Comparison of ENCODE assay signal across 2 cellular contexts in the genomic region with DNA sequence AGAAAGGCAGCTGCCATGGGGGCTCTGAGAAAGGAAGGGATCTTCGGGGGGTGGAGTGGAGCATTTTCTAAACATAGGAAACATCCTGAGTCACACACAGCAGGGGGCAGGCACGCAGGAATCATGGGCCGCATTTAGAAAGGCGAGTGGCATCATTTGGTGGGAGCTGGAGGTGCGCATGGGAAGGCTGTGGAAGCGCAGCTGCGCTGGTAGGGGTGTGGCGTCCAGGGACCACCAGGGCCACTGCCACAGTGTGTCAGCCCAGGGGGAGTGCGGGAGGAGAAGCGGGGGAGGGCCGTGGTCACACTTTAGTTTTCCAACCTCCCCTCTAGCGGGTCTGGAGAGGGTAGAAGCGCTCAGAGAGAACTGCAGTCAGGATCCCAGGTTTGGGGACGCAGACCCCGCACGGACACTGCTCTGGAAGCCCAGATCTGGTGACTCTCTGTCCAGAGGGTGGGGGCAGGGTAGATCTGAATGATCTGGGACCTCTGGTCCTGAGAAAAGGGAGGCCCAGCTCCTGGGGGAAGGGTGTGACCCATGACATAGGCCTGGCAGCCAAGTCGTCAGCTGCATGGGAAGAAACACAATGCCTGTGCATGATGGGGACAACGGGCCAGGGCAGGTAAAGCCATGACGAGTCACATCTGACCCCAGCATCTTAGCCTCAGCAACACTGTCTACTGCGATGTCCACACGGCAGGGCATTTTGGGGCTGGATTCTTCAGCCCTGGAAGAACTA.
TF ChIP-seq lines count a peak whose summit lies in the region.

No MANE protein-coding gene starts in this region.

TF ChIP-seq in HCT116, 20 proteins besides CTCF, POLR2A, EP300 and RAD21 (continued from another document):
- TF ChIP-seq, protein P1, sequence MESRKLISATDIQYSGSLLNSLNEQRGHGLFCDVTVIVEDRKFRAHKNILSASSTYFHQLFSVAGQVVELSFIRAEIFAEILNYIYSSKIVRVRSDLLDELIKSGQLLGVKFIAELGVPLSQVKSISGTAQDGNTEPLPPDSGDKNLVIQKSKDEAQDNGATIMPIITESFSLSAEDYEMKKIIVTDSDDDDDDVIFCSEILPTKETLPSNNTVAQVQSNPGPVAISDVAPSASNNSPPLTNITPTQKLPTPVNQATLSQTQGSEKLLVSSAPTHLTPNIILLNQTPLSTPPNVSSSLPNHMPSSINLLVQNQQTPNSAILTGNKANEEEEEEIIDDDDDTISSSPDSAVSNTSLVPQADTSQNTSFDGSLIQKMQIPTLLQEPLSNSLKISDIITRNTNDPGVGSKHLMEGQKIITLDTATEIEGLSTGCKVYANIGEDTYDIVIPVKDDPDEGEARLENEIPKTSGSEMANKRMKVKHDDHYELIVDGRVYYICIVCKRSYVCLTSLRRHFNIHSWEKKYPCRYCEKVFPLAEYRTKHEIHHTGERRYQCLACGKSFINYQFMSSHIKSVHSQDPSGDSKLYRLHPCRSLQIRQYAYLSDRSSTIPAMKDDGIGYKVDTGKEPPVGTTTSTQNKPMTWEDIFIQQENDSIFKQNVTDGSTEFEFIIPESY (IDR thresholded peaks at IDR 0.05; ENCODE audit: extremely low read depth, insufficient replicate concordance, low read length), result no peak
- no peak for TF ChIP-seq SIN3A (IDR thresholded peaks at IDR 0.05; ENCODE audit: low read depth)
- TF ChIP-seq, protein P2, sequence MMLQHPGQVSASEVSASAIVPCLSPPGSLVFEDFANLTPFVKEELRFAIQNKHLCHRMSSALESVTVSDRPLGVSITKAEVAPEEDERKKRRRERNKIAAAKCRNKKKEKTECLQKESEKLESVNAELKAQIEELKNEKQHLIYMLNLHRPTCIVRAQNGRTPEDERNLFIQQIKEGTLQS (IDR thresholded peaks at IDR 0.05), result no peak
- TF ChIP-seq ZNF274 (IDR thresholded peaks at IDR 0.05; ENCODE audit: low read depth, low read length), result no peak
TF ChIP-seq in HCT116: peak in this region for 0.

TF ChIP-seq in WTC11, 78 proteins besides CTCF, POLR2A, EP300 and RAD21 (continued from another document):
- no peak for TF ChIP-seq SMAD4 (CRISPR knock-in tag; IDR thresholded peaks at IDR 0.05)
